Comparison of ENCODE assay signal across 1 cellular context in the genomic region with DNA sequence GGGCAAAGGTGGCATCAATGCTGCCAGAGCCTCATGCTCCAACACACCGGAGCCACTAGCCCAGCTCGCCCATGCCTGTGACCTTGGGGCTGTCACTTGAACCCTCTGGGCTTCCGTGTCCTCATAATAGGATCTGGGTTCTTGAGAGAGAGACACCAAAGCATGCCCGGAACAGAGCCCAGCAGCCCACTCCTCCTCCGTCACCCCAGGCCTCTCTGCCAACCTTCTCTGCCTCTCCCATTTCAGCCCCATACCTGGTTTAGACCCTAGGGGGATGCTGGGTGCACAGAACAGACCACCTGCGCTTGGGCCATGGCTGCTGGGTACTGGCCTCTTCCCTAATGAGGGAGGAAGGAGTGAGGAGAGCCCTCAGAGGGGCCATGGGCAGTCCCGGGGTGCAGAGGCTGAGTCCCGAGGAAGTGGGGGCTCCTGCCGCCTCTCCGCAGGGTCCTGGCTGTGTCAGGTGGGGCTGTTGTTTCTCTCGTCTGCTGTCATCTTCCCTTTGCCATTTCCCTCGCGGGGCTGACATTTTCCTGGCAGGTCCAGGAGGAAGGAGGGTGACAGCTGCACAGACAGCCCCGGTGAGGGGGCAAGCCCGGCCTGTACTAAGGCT.
TF ChIP-seq lines count a peak whose summit lies in the region.

No MANE protein-coding gene starts in this region.

TF ChIP-seq in H1, 55 proteins besides CTCF, POLR2A, EP300 and RAD21:
- TF ChIP-seq CEBPB (IDR thresholded peaks at IDR 0.05; ENCODE audit: low read depth, low read length), result no peak
- no peak for TF ChIP-seq BRCA1 (IDR thresholded peaks at IDR 0.05; ENCODE audit: low read depth, low read length)
- TF ChIP-seq SP4 (IDR thresholded peaks at IDR 0.05; ENCODE audit: low read length), result no peak
- no peak for TF ChIP-seq CBX8 (IDR thresholded peaks at IDR 0.05; ENCODE audit: borderline replicate concordance, low read depth, low read length)
- TF ChIP-seq EZH2 (IDR thresholded peaks at IDR 0.05; ENCODE audit: low read depth, low read length, severe bottlenecking), result no peak
- TF ChIP-seq SAP30 (IDR thresholded peaks at IDR 0.05; ENCODE audit: insufficient read depth, insufficient replicate concordance, low read length), result no peak
- no peak for TF ChIP-seq BACH1 (IDR thresholded peaks at IDR 0.05; ENCODE audit: low read length)
- TF ChIP-seq, protein P1, sequence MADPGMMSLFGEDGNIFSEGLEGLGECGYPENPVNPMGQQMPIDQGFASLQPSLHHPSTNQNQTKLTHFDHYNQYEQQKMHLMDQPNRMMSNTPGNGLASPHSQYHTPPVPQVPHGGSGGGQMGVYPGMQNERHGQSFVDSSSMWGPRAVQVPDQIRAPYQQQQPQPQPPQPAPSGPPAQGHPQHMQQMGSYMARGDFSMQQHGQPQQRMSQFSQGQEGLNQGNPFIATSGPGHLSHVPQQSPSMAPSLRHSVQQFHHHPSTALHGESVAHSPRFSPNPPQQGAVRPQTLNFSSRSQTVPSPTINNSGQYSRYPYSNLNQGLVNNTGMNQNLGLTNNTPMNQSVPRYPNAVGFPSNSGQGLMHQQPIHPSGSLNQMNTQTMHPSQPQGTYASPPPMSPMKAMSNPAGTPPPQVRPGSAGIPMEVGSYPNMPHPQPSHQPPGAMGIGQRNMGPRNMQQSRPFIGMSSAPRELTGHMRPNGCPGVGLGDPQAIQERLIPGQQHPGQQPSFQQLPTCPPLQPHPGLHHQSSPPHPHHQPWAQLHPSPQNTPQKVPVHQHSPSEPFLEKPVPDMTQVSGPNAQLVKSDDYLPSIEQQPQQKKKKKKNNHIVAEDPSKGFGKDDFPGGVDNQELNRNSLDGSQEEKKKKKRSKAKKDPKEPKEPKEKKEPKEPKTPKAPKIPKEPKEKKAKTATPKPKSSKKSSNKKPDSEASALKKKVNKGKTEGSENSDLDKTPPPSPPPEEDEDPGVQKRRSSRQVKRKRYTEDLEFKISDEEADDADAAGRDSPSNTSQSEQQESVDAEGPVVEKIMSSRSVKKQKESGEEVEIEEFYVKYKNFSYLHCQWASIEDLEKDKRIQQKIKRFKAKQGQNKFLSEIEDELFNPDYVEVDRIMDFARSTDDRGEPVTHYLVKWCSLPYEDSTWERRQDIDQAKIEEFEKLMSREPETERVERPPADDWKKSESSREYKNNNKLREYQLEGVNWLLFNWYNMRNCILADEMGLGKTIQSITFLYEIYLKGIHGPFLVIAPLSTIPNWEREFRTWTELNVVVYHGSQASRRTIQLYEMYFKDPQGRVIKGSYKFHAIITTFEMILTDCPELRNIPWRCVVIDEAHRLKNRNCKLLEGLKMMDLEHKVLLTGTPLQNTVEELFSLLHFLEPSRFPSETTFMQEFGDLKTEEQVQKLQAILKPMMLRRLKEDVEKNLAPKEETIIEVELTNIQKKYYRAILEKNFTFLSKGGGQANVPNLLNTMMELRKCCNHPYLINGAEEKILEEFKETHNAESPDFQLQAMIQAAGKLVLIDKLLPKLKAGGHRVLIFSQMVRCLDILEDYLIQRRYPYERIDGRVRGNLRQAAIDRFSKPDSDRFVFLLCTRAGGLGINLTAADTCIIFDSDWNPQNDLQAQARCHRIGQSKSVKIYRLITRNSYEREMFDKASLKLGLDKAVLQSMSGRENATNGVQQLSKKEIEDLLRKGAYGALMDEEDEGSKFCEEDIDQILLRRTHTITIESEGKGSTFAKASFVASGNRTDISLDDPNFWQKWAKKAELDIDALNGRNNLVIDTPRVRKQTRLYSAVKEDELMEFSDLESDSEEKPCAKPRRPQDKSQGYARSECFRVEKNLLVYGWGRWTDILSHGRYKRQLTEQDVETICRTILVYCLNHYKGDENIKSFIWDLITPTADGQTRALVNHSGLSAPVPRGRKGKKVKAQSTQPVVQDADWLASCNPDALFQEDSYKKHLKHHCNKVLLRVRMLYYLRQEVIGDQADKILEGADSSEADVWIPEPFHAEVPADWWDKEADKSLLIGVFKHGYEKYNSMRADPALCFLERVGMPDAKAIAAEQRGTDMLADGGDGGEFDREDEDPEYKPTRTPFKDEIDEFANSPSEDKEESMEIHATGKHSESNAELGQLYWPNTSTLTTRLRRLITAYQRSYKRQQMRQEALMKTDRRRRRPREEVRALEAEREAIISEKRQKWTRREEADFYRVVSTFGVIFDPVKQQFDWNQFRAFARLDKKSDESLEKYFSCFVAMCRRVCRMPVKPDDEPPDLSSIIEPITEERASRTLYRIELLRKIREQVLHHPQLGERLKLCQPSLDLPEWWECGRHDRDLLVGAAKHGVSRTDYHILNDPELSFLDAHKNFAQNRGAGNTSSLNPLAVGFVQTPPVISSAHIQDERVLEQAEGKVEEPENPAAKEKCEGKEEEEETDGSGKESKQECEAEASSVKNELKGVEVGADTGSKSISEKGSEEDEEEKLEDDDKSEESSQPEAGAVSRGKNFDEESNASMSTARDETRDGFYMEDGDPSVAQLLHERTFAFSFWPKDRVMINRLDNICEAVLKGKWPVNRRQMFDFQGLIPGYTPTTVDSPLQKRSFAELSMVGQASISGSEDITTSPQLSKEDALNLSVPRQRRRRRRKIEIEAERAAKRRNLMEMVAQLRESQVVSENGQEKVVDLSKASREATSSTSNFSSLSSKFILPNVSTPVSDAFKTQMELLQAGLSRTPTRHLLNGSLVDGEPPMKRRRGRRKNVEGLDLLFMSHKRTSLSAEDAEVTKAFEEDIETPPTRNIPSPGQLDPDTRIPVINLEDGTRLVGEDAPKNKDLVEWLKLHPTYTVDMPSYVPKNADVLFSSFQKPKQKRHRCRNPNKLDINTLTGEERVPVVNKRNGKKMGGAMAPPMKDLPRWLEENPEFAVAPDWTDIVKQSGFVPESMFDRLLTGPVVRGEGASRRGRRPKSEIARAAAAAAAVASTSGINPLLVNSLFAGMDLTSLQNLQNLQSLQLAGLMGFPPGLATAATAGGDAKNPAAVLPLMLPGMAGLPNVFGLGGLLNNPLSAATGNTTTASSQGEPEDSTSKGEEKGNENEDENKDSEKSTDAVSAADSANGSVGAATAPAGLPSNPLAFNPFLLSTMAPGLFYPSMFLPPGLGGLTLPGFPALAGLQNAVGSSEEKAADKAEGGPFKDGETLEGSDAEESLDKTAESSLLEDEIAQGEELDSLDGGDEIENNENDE (IDR thresholded peaks at IDR 0.05; ENCODE audit: insufficient replicate concordance, low read length), result no peak
- TF ChIP-seq YY1 (IDR thresholded peaks at IDR 0.05; ENCODE audit: low read depth, low read length), result no peak
